In the genomic region with DNA sequence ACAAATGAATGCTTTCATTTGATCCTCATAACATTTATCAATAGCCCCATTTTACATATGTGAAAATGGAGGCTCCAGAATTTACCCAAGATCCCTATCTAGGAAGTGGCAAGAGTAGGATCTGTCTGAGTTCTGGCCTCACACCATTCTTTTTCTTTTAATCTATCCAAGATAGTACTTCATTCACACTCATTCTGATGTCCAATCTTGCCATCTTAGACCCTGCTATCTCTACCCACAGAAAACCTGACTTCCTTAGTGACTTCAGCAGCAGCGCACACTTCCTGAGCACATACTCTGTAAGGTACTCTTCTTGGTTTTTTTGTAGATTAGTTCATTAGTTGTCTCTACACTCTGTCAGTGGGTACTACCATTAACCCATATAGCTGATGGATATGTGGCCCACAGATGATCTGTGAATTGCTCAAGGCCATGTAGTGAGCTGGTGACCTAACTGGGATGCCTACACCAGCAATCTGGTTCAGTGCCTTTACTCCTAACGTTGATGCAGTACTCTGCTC, we compare ENCODE assay signal across 1 cellular context.
TF ChIP-seq lines count a peak whose summit lies in the region.

No MANE protein-coding gene starts in this region.

TF ChIP-seq in K562, 482 proteins besides CTCF, POLR2A, EP300 and RAD21 (continued from another document and continues in another):
- TF ChIP-seq, protein P1, sequence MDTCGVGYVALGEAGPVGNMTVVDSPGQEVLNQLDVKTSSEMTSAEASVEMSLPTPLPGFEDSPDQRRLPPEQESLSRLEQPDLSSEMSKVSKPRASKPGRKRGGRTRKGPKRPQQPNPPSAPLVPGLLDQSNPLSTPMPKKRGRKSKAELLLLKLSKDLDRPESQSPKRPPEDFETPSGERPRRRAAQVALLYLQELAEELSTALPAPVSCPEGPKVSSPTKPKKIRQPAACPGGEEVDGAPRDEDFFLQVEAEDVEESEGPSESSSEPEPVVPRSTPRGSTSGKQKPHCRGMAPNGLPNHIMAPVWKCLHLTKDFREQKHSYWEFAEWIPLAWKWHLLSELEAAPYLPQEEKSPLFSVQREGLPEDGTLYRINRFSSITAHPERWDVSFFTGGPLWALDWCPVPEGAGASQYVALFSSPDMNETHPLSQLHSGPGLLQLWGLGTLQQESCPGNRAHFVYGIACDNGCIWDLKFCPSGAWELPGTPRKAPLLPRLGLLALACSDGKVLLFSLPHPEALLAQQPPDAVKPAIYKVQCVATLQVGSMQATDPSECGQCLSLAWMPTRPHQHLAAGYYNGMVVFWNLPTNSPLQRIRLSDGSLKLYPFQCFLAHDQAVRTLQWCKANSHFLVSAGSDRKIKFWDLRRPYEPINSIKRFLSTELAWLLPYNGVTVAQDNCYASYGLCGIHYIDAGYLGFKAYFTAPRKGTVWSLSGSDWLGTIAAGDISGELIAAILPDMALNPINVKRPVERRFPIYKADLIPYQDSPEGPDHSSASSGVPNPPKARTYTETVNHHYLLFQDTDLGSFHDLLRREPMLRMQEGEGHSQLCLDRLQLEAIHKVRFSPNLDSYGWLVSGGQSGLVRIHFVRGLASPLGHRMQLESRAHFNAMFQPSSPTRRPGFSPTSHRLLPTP (IDR thresholded peaks at IDR 0.05; ENCODE audit: borderline replicate concordance, extremely low read depth, insufficient read length) = no peak
- TF ChIP-seq CBX1 (IDR thresholded peaks at IDR 0.05; ENCODE audit: low read depth) (no peak), ZNF780A (CRISPR knock-in tag; IDR thresholded peaks at IDR 0.05) (no peak), CBFA2T3 (IDR thresholded peaks at IDR 0.05) (peak; percentile 72), NCOA1 (IDR thresholded peaks at IDR 0.05; ENCODE audit: low read depth) (no peak), BCLAF1 (IDR thresholded peaks at IDR 0.05; ENCODE audit: borderline replicate concordance in 1 of 2, control insufficient read depth in 1 of 2, low read depth in 2 of 2, low read length in 1 of 2) (no peak), SRSF9 (IDR thresholded peaks at IDR 0.05; ENCODE audit: borderline replicate concordance, low read depth, low read length) (no peak), ZNF609 (CRISPR knock-in tag; IDR thresholded peaks at IDR 0.05; ENCODE audit: borderline replicate concordance) (no peak), GABPB1 (CRISPR knock-in tag; IDR thresholded peaks at IDR 0.05) (no peak), JUN (IDR thresholded peaks at IDR 0.05; ENCODE audit: borderline replicate concordance, low read depth, low read length) (no peak), JUN (CRISPR knock-in tag; IDR thresholded peaks at IDR 0.05; ENCODE audit: borderline replicate concordance) (no peak), XRCC4 (IDR thresholded peaks at IDR 0.05; ENCODE audit: extremely low read depth, insufficient read depth, insufficient read length) (no peak), TAL1 (IDR thresholded peaks at IDR 0.05) (peak; percentile 42; the same call in 1 of the 2 replicates), ZNF253 (CRISPR knock-in tag; conservative IDR thresholded peaks at IDR 0.05) (no peak), JUNB (CRISPR knock-in tag; conservative IDR thresholded peaks at IDR 0.05) (no peak), SMAD1 (IDR thresholded peaks at IDR 0.05; ENCODE audit: low read depth, low read length, partially characterized antibody) (no peak), POLR2B (IDR thresholded peaks at IDR 0.05; ENCODE audit: low read depth, partially characterized antibody) (no peak), RBM34 (IDR thresholded peaks at IDR 0.05; ENCODE audit: borderline replicate concordance, insufficient read depth, low read length) (no peak), BRF1 (IDR thresholded peaks at IDR 0.05; ENCODE audit: borderline replicate concordance, extremely low read depth, insufficient read length) (no peak), MTF1 (CRISPR knock-in tag; IDR thresholded peaks at IDR 0.05; ENCODE audit: borderline replicate concordance) (no peak), CREB3 (tag; conservative IDR thresholded peaks at IDR 0.05; ENCODE audit: low read depth) (peak; percentile 48; the same call in 1 of the 2 replicates), ZFP36 (IDR thresholded peaks at IDR 0.05; ENCODE audit: low read depth, low read length, partially characterized antibody) (no peak), ZBTB40 (IDR thresholded peaks at IDR 0.05) (no peak), ZBTB40 (CRISPR knock-in tag; IDR thresholded peaks at IDR 0.05) (no peak), FOXK2 (conservative IDR thresholded peaks at IDR 0.05 in 1 of 2, IDR thresholded peaks at IDR 0.05 in 1 of 2; ENCODE audit: low read depth in 2 of 2) (no peak), MED1 (CRISPR knock-in tag; IDR thresholded peaks at IDR 0.05; ENCODE audit: borderline replicate concordance) (no peak), MAFF (IDR thresholded peaks at IDR 0.05; ENCODE audit: low read length) (no peak)
- TF ChIP-seq, protein P2, sequence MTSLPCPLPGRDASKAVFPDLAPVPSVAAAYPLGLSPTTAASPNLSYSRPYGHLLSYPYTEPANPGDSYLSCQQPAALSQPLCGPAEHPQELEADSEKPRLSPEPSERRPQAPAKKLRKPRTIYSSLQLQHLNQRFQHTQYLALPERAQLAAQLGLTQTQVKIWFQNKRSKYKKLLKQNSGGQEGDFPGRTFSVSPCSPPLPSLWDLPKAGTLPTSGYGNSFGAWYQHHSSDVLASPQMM (CRISPR knock-in tag; IDR thresholded peaks at IDR 0.05) = no peak
- TF ChIP-seq, protein P3, sequence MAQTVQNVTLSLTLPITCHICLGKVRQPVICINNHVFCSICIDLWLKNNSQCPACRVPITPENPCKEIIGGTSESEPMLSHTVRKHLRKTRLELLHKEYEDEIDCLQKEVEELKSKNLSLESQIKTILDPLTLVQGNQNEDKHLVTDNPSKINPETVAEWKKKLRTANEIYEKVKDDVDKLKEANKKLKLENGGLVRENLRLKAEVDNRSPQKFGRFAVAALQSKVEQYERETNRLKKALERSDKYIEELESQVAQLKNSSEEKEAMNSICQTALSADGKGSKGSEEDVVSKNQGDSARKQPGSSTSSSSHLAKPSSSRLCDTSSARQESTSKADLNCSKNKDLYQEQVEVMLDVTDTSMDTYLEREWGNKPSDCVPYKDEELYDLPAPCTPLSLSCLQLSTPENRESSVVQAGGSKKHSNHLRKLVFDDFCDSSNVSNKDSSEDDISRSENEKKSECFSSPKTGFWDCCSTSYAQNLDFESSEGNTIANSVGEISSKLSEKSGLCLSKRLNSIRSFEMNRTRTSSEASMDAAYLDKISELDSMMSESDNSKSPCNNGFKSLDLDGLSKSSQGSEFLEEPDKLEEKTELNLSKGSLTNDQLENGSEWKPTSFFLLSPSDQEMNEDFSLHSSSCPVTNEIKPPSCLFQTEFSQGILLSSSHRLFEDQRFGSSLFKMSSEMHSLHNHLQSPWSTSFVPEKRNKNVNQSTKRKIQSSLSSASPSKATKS (CRISPR knock-in tag; IDR thresholded peaks at IDR 0.05) = no peak
